20 cellular contexts compared by ENCODE assay signal in the genomic region with DNA sequence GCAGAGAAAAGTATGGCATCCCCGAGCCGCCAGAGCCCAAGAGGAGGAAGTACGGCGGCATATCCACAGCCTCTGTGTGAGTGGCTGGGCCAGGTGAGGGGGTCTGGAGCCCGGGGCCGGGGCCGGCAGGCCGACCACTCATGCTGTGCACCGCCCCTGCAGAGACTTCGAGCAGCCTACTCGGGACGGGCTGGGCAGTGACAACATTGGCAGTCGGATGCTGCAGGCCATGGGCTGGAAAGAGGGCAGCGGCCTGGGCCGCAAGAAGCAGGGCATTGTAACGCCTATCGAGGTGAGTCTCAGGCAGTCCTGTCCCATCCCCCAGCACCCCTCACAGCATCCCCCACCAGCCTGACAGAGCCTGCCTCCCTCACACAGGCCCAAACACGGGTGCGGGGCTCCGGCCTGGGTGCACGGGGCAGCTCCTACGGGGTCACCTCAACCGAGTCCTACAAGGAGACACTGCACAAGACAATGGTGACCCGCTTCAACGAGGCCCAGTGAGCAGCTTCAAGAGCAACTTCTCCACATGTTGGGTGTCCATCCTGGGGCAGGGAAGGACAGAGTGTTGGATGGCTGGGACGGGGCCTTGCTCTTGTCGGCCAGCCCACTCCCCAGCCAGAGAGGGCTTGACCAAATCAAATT. TPM values are rescaled to one million over a fixed set of nuclear protein-coding genes. Genes with fewer than 3 reads are reported as not detected.
DNase-seq lines count a peak whose midpoint lies in the region; ATAC-seq and TF ChIP-seq lines count a peak whose summit lies in the region.
"Had no signal": no experiment of that assay in that cellular context is flagged by ENCODE, and none has a peak within 500 bp of the region (broad histone marks: within the 10 kb centered on the region; RNA-seq: fewer than 3 reads in every experiment).

No MANE protein-coding gene starts in this region.

- H3K4me1 Mint-ChIP-seq in activated naive CD4-positive, alpha-beta T cell treated with anti-CD3 and anti-CD28 coated beads for 36 hours (ENCODE audit: low read depth), result peaks cover 23% of the 10 kb centered on the region
- H3K4me1 Mint-ChIP-seq in endodermal cell, result no peaks in the 10 kb centered on the region

- no peaks in the 10 kb centered on the region for H4K20me1 ChIP-seq in PC-3 (ENCODE audit: low read length)

- H3K27me3 ChIP-seq in PC-3 (ENCODE audit: low read length) (no peaks in the 10 kb centered on the region), endodermal cell (ENCODE audit: control insufficient read depth, insufficient read depth, low read length, poor library complexity, severe bottlenecking) (peaks cover 5% of the 10 kb centered on the region), spleen (replicated peaks in 1 of 7) (peaks cover 0 to 13% (median 0%) of the 10 kb centered on the region in 7 donors)

- H3K4me3 ChIP-seq in PC-3 (ENCODE audit: low read length) (no peak overlapping the region), endodermal cell (ENCODE audit: low read length) (no peak overlapping the region), spleen (no peak overlapping the region)
- H3K4me3 ChIP-seq: GM23248, HAP-1 had no signal

- no peaks in the 10 kb centered on the region for H3K9me2 ChIP-seq in PC-3 (replicated peaks; ENCODE audit: low read length)

- no peaks in the 10 kb centered on the region for H3K27me3 Mint-ChIP-seq in activated naive CD4-positive, alpha-beta T cell treated with anti-CD3 and anti-CD28 coated beads for 36 hours (ENCODE audit: low read depth)
- peaks cover 37% of the 10 kb centered on the region for H3K27me3 Mint-ChIP-seq in endodermal cell (ENCODE audit: insufficient read depth)
- H3K27me3 Mint-ChIP-seq: B cell had no signal

- H3K27ac Mint-ChIP-seq in activated naive CD4-positive, alpha-beta T cell treated with anti-CD3 and anti-CD28 coated beads for 36 hours, result peak overlapping the region; percentile 3
- H3K27ac Mint-ChIP-seq in endodermal cell, result no peak overlapping the region
- H3K27ac Mint-ChIP-seq: B cell had no signal

- peaks cover 6% of the 10 kb centered on the region for H3K79me2 ChIP-seq in PC-3 (ENCODE audit: low read length)

- H3K36me3 Mint-ChIP-seq in activated naive CD4-positive, alpha-beta T cell treated with anti-CD3 and anti-CD28 coated beads for 36 hours (ENCODE audit: low read depth), result peaks cover 5% of the 10 kb centered on the region
- H3K36me3 Mint-ChIP-seq in endodermal cell (ENCODE audit: low read depth), result peaks cover 22% of the 10 kb centered on the region

- BruUV-seq in PC-3 (replicated peaks; lab: Mats Ljungman, UMichigan), result TSS peak; percentile 25

- H3K27ac ChIP-seq in PC-3 (ENCODE audit: low read length), result no peak overlapping the region
- H3K27ac ChIP-seq in endodermal cell (ENCODE audit: low read depth, low read length), result no peak overlapping the region
- H3K27ac ChIP-seq in spleen, result no peak overlapping the region
- H3K27ac ChIP-seq: GM23248, HL-60 had no signal

- no peaks in the 10 kb centered on the region for H3K9me3 Mint-ChIP-seq in activated naive CD4-positive, alpha-beta T cell treated with anti-CD3 and anti-CD28 coated beads for 36 hours
- peaks cover 30% of the 10 kb centered on the region for H3K9me3 Mint-ChIP-seq in endodermal cell

- POLR2A ChIA-PET in PC-3 (lab: Charles Lee; ENCODE audit: unreplicated experiment), result interaction anchor here (0.6 kb wide), 1 partner anchor 31 kb away, joined by 3 read pairs; no protein-coding TSS in a partner anchor

- H3K4me3 Mint-ChIP-seq in activated naive CD4-positive, alpha-beta T cell treated with anti-CD3 and anti-CD28 coated beads for 36 hours, result no peak overlapping the region
- H3K4me3 Mint-ChIP-seq in endodermal cell, result no peak overlapping the region
- H3K4me3 Mint-ChIP-seq: B cell had no signal

- no peak for ATAC-seq in PC-3

- H3K9ac ChIP-seq in PC-3 (ENCODE audit: low read length), result no peak overlapping the region
- H3K9ac ChIP-seq in endodermal cell (ENCODE audit: extremely low read depth, low read length, poor library complexity, severe bottlenecking), result no peak overlapping the region
- H3K9ac ChIP-seq: GM23248 had no signal

- TF ChIP-seq CTCF in PC-3 (conservative IDR thresholded peaks at IDR 0.05; ENCODE audit: low read depth, low read length), result no peak
- no peak for TF ChIP-seq CTCF in endodermal cell (conservative IDR thresholded peaks at IDR 0.05)
- TF ChIP-seq CTCF in spleen (IDR thresholded peaks at IDR 0.05 in 8 of 11, conservative IDR thresholded peaks at IDR 0.05 in 3 of 11), result no peak

- no peaks in the 10 kb centered on the region for H3F3A ChIP-seq in PC-3 (ENCODE audit: low read length, unreplicated experiment)

- CTCF ChIA-PET in activated naive CD4-positive, alpha-beta T cell treated with anti-CD3 and anti-CD28 coated beads for 36 hours (lab: Charles Lee), result no interaction called here
- CTCF ChIA-PET in PC-3 (lab: Charles Lee), result no interaction called here

- DNase-seq in activated naive CD4-positive, alpha-beta T cell treated with anti-CD3 and anti-CD28 coated beads for 36 hours, result no peak
- no peak for DNase-seq in activated naive CD4-positive, alpha-beta T cell (lab: John Stamatoyannopoulos, UW)
- no peak for DNase-seq in PC-3
- DNase-seq in endodermal cell, result peak; percentile 40
- peak; percentile 74 for DNase-seq in spleen
- DNase-seq in activated effector memory CD4-positive, alpha-beta T cell treated with Interleukin-2 at 50 U/mL for 16 hours, result no peak
- no peak for DNase-seq in stimulated activated naive CD4-positive, alpha-beta T cell (lab: John Stamatoyannopoulos, UW)
- no peak for DNase-seq in GM03348 (ENCODE audit: low spot score)
- DNase-seq: 8988T, GF-D8, GM23248, IMR-90, Karpas-422, MM.1S, NCI-H1092 treated with DMSO at 0.1 percent for 48 hours, NCI-H2081 treated with DMSO at 0.1 percent for 48 hours, SIG-M5 had no signal

- WGBS in endodermal cell (ENCODE audit: insufficient coverage in 1 of 2, insufficient read length in 1 of 2), 2 experiments, result 95 to 100% methylated on average over 8 to 26 of the region's 27 CpGs
- WGBS in spleen, 5 donors, result 83 to 97% (median 93%) methylated on average over 6 to 27 of the region's 27 CpGs

- H3K36me3 ChIP-seq in PC-3 (ENCODE audit: low read depth, low read length) (peaks cover 15% of the 10 kb centered on the region), endodermal cell (ENCODE audit: control insufficient read depth, insufficient read depth, low read length) (peaks cover 11% of the 10 kb centered on the region), spleen (peaks cover 0 to 62% (median 45%) of the 10 kb centered on the region in 6 donors)

- intact Hi-C loops in activated naive CD4-positive, alpha-beta T cell treated with anti-CD3 and anti-CD28 coated beads for 36 hours (cut with micrococcal nuclease), result no loop called here
- intact Hi-C loops in PC-3 (cut with micrococcal nuclease), result no loop called here
- intact Hi-C loops in spleen (cut with DNase I; ENCODE audit: low total_unique reads), result no loop called here

- H3K9me3 ChIP-seq in PC-3 (ENCODE audit: low read length) (no peaks in the 10 kb centered on the region), endodermal cell (ENCODE audit: control insufficient read depth, low read length) (no peaks in the 10 kb centered on the region), spleen (no peaks in the 10 kb centered on the region)
- H3K9me3 ChIP-seq: HAP-1 had no signal

- no peak for TF ChIP-seq POLR2A in spleen (IDR thresholded peaks at IDR 0.05)

- no peak overlapping the region for H3K4me2 ChIP-seq in PC-3 (ENCODE audit: low read length)

- no peak overlapping the region for H2AFZ ChIP-seq in PC-3 (ENCODE audit: low read length)
- H2AFZ ChIP-seq: GM23248 had no signal

- H3K4me1 ChIP-seq in PC-3 (ENCODE audit: insufficient read depth, low read length), result 0 out of 2 replicates have a peak, but pooled peaks cover 3% of the 10 kb centered on the region
- H3K4me1 ChIP-seq in endodermal cell (ENCODE audit: control insufficient read depth, insufficient read depth, low read length), result no peaks in the 10 kb centered on the region
- peaks cover 0 to 11% (median 0%) of the 10 kb centered on the region in 6 donors for H3K4me1 ChIP-seq in spleen

RNA-seq across cellular contexts. Expression of gene UBA1, which starts 7.4 kb away (rescaled TPM):
- 100 to 1,000 TPM; 246 to 251 TPM for total RNA-seq in activated naive CD4-positive, alpha-beta T cell treated with anti-CD3 and anti-CD28 coated beads for 36 hours
- total RNA-seq in PC-3 (2014; rRNA removed) (282 and 299 TPM in 2 replicates), endodermal cell (100 to 1,000 TPM; 233 to 448 TPM), spleen (100 to 1,000 TPM; 172 to 207 (median 194) TPM)
- 280 TPM for polyA plus RNA-seq in endodermal cell (2013, experiment 1 of 2)
- polyA plus RNA-seq in endodermal cell (2013, experiment 2 of 2), result 253 TPM
- polyA plus RNA-seq in spleen, result 10 to 100 TPM; 57.7 to 92.8 (median 88.9) TPM

RNA-seq across cellular contexts. Expression of gene CDK16, which starts 32.3 kb away (rescaled TPM):
- total RNA-seq in activated naive CD4-positive, alpha-beta T cell treated with anti-CD3 and anti-CD28 coated beads for 36 hours, result 10 to 100 TPM; 85.3 to 88.3 TPM
- total RNA-seq in PC-3 (2014; rRNA removed) (155 and 208 TPM in 2 replicates), endodermal cell (100 to 1,000 TPM; 167 to 245 TPM), spleen (10 to 100 TPM; 51.7 to 75.3 (median 60.0) TPM)
- 166 TPM for polyA plus RNA-seq in endodermal cell (2013, experiment 1 of 2)
- 145 TPM for polyA plus RNA-seq in endodermal cell (2013, experiment 2 of 2)
- 10 to 100 TPM; 18.4 to 37.9 (median 28.8) TPM for polyA plus RNA-seq in spleen

RNA-seq across cellular contexts. Expression of gene RBM10, which starts 41.2 kb away (rescaled TPM):
- total RNA-seq in activated naive CD4-positive, alpha-beta T cell treated with anti-CD3 and anti-CD28 coated beads for 36 hours, result 10 to 100 TPM; 65.4 to 65.5 TPM
- total RNA-seq in PC-3 (2014; rRNA removed) (71.5 and 87.0 TPM in 2 replicates), endodermal cell (10 to 100 TPM; 48.3 to 50.6 TPM), spleen (10 to 100 TPM; 24.5 to 38.4 (median 30.9) TPM)
- 64.6 TPM for polyA plus RNA-seq in endodermal cell (2013, experiment 1 of 2)
- polyA plus RNA-seq in endodermal cell (2013, experiment 2 of 2), result 58.3 TPM
- 10 to 100 TPM; 21.6 to 34.7 (median 27.7) TPM for polyA plus RNA-seq in spleen

RNA-seq across cellular contexts. Expression of gene NDUFB11, which starts 41.7 kb away (rescaled TPM):
- 10 to 100 TPM; 85.8 to 87.2 TPM for total RNA-seq in activated naive CD4-positive, alpha-beta T cell treated with anti-CD3 and anti-CD28 coated beads for 36 hours
- 164 and 258 TPM in 2 replicates for total RNA-seq in PC-3 (2014; rRNA removed)
- 100 to 1,000 TPM in 1 of 2 donors, 10 to 100 TPM in 1; 86.1 to 108 TPM for total RNA-seq in endodermal cell
- 112 TPM for polyA plus RNA-seq in endodermal cell (2013, experiment 1 of 2)
- 102 TPM for polyA plus RNA-seq in endodermal cell (2013, experiment 2 of 2)
- 10 to 100 TPM; 42.7 to 68.1 (median 51.8) TPM for total RNA-seq in spleen
- polyA plus RNA-seq in spleen, result 10 to 100 TPM; 52.6 to 88.7 (median 77.5) TPM

RNA-seq across cellular contexts. Expression of gene USP11, which starts 46.6 kb away (rescaled TPM):
- total RNA-seq in activated naive CD4-positive, alpha-beta T cell treated with anti-CD3 and anti-CD28 coated beads for 36 hours, result 10 to 100 TPM; 12.2 to 12.4 TPM
- total RNA-seq in PC-3 (2014; rRNA removed) (31.3 and 37.3 TPM in 2 replicates), endodermal cell (100 to 1,000 TPM; 113 to 214 TPM), spleen (10 to 100 TPM; 46.2 to 91.5 (median 70.9) TPM)
- polyA plus RNA-seq in endodermal cell (2013, experiment 1 of 2), result 126 TPM
- polyA plus RNA-seq in endodermal cell (2013, experiment 2 of 2), result 106 TPM
- 10 to 100 TPM; 19.9 to 35.2 (median 31.5) TPM for polyA plus RNA-seq in spleen

Comparison
In these comparisons a context has a peak if more than half of its experiments do, and no peak if none do; other contexts are left out.
1. DNase-seq: peak in endodermal cell (single experiment) and spleen (single experiment); none in activated naive CD4-positive, alpha-beta T cell treated with anti-CD3 and anti-CD28 coated beads for 36 hours (single experiment), activated naive CD4-positive, alpha-beta T cell (0 of 4), PC-3 (single experiment), activated effector memory CD4-positive, alpha-beta T cell treated with Interleukin-2 at 50 U/mL for 16 hours (single experiment), stimulated activated naive CD4-positive, alpha-beta T cell (0 of 6) and GM03348 (single experiment).